Comparison of ENCODE assay signal across 7 cellular contexts in the genomic region with DNA sequence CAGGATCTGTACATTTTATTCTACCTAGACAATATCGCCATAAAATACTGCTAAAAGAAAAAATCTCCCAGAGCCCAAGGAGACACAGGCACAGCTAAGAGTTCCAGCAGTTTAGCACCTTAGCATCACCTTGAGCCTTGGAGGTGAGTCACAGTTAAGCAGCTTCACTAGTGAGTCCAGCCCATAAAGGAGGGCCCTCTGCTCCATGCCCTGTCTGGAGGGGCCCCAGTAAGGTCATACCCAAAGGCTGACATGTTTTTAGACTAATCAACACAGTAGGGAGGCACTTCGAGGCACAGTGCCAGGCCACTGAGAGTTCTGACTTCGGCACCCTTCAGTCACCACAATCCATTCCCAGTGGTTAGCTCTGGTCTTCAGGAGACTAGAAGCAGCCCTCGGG. TPM values are rescaled to one million over a fixed set of nuclear protein-coding genes. Genes with fewer than 3 reads are reported as not detected.
"Had no signal": no experiment of that assay in that cellular context is flagged by ENCODE, and none has a peak within 500 bp of the region (broad histone marks: within the 10 kb centered on the region; RNA-seq: fewer than 3 reads in every experiment).

No MANE protein-coding gene starts in this region.

RNA-seq across cellular contexts. Expression of a gene that starts 2.6 kb away (rescaled TPM):
- total RNA-seq: LHCN-M2, MCF 10A, PC-3, Right ventricle myocardium superior, RPMI7951, SJSA1 had no signal
- polyA plus RNA-seq: SK-N-SH had no signal
